ENCODE assay signal across 8 cellular contexts in genomic region chr6:127483399-127484055, GRCh38. TPM values are rescaled to one million over a fixed set of nuclear protein-coding genes. Genes with fewer than 3 reads are reported as not detected.
DNase-seq lines count a peak whose midpoint lies in the region; ATAC-seq and TF ChIP-seq lines count a peak whose summit lies in the region.

No MANE protein-coding gene starts in this region.

- H3K27ac Mint-ChIP-seq in activated CD4-positive, alpha-beta T cell treated with anti-CD3 and anti-CD28 coated beads, Interleukin-2, amount 10 ng/mL, durations not matched to agents 7 days and 5 days: peak overlapping the region; percentile 88

- POLR2A ChIA-PET in activated CD4-positive, alpha-beta T cell treated with anti-CD3 and anti-CD28 coated beads, Interleukin-2, amount 10 ng/mL, durations not matched to agents 7 days and 5 days (lab: Charles Lee): interaction anchor here (0.6 kb wide), 1 partner anchor 20 kb away, joined by 3 read pairs; no protein-coding TSS in a partner anchor

- H3K9me3 ChIP-seq in skeletal muscle satellite cell (replicated peaks; ENCODE audit: low read length): no peaks in the 10 kb centered on the region

- no peak overlapping the region for H3K4me3 ChIP-seq in astrocyte of the spinal cord (ENCODE audit: low read depth, low read length)
- peak overlapping the region; percentile 51 for H3K4me3 ChIP-seq in skeletal muscle satellite cell (ENCODE audit: low read length)

- H3K27me3 Mint-ChIP-seq in activated CD4-positive, alpha-beta T cell treated with anti-CD3 and anti-CD28 coated beads, Interleukin-2, amount 10 ng/mL, durations not matched to agents 7 days and 5 days: peaks cover under 1% of the 10 kb centered on the region

- peaks cover 30% of the 10 kb centered on the region for H3K4me1 Mint-ChIP-seq in activated CD4-positive, alpha-beta T cell treated with anti-CD3 and anti-CD28 coated beads, Interleukin-2, amount 10 ng/mL, durations not matched to agents 7 days and 5 days

- in situ Hi-C loops in astrocyte of the spinal cord (cut with HindIII; ENCODE audit: low sequenced_read_pairs): no loop called here

- H3K4me1 ChIP-seq in skeletal muscle satellite cell (ENCODE audit: control insufficient read depth, insufficient read depth, low read length): peaks cover 43% of the 10 kb centered on the region

- peak overlapping the region; percentile 70 for H3K4me2 ChIP-seq in skeletal muscle satellite cell (ENCODE audit: low read length)

- ATAC-seq in HG03159 (IDR thresholded peaks at IDR 0.05; ENCODE audit: unreplicated experiment): peak; percentile 29

- TF ChIP-seq CTCF in astrocyte of the spinal cord (IDR thresholded peaks at IDR 0.05; ENCODE audit: low read depth, low read length): no peak

- no peak for DNase-seq in activated CD4-positive, alpha-beta T cell treated with anti-CD3 and anti-CD28 coated beads, Interleukin-2, amount 10 ng/mL, durations not matched to agents 7 days and 5 days
- DNase-seq in activated CD4-positive, alpha-beta T cell treated with anti-CD3 and anti-CD28 coated beads, Interleukin-2, amount 50 U/mL, for 48 hours: no peak
- DNase-seq in astrocyte of the spinal cord (ENCODE audit: low read depth, low spot score) (peak; percentile 8), islet precursor cell (no peak), NCI-H446 (lab: John Stamatoyannopoulos, UW) (no peak)
- no peak for DNase-seq in stimulated activated CD4-positive, alpha-beta T cell treated with anti-CD3 and anti-CD28 coated beads, Interleukin-4, amount 100 ng/mL, for 4 hours

- H3K27me3 ChIP-seq in skeletal muscle satellite cell (ENCODE audit: control insufficient read depth, insufficient read depth, low read length): no peaks in the 10 kb centered on the region

- peaks cover 35% of the 10 kb centered on the region for H3K36me3 Mint-ChIP-seq in activated CD4-positive, alpha-beta T cell treated with anti-CD3 and anti-CD28 coated beads, Interleukin-2, amount 10 ng/mL, durations not matched to agents 7 days and 5 days (ENCODE audit: low read depth)

- CTCF ChIA-PET in activated CD4-positive, alpha-beta T cell treated with anti-CD3 and anti-CD28 coated beads, Interleukin-2, amount 10 ng/mL, durations not matched to agents 7 days and 5 days (lab: Charles Lee): interaction anchor here (1.0 to 3.8 kb wide), 5 partner anchors 17 to 63 kb away, joined by 3 to 23 read pairs (median 4); no protein-coding TSS in a partner anchor

- no peaks in the 10 kb centered on the region for H3K36me3 ChIP-seq in skeletal muscle satellite cell (ENCODE audit: insufficient read depth, low read length)

- H3K9me3 Mint-ChIP-seq in activated CD4-positive, alpha-beta T cell treated with anti-CD3 and anti-CD28 coated beads, Interleukin-2, amount 10 ng/mL, durations not matched to agents 7 days and 5 days: peaks cover 19% of the 10 kb centered on the region

- peak overlapping the region; percentile 46 for H3K4me3 Mint-ChIP-seq in activated CD4-positive, alpha-beta T cell treated with anti-CD3 and anti-CD28 coated beads, Interleukin-2, amount 10 ng/mL, durations not matched to agents 7 days and 5 days

- H3K9ac ChIP-seq in skeletal muscle satellite cell (ENCODE audit: low read depth, low read length): peak overlapping the region; percentile 51

RNA-seq across cellular contexts. Expression of gene KIAA0408, which starts 24.3 kb away (rescaled TPM):
- 1 to 10 TPM; 2.7 to 4.4 TPM for total RNA-seq in activated CD4-positive, alpha-beta T cell treated with anti-CD3 and anti-CD28 coated beads, Interleukin-2, amount 10 ng/mL, durations not matched to agents 7 days and 5 days
- 2.0 TPM in 2 replicates for total RNA-seq in skeletal muscle satellite cell (2012; rRNA removed)
